24 cellular contexts compared by ENCODE assay signal in the genomic region with DNA sequence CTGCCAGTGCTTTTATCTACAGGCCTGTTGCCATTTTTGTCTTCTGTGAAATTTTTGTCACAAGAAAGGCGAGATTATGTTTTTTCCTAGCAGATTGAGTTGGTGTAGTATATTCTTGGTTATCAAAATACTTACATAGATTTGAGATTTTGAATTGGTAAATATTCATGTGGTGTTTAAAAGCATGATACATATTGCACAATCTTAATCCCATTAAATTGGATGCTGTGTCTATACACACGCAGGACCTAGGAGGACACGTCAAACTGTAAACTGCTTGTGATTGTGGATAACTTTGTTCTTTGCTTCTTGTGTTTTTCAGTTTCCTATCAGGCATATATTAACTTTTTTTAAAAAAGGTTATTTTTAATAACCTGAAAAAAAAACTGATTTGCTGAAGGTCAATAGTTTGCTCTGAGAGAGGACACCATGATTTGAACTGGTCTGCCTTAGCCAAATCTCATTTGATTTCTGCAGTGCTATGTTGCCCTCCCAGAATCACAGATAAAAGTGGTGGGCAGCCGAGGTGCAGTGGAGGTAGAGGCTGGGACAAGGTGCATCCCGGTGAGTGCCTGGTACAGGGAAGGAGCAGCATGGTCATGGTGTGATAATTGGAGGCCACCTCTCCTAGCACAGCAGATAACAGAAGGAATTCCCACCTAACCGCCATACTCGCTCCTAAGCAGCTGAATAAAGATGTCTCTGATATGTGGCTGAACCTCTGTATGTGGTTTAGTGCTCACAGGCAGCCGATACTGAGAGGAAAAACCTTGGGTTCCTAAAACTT.
DNase-seq lines count a peak whose midpoint lies in the region; ATAC-seq, FAIRE-seq and TF ChIP-seq lines count a peak whose summit lies in the region.
"Had no signal": no experiment of that assay in that cellular context is flagged by ENCODE, and none has a peak within 500 bp of the region (broad histone marks: within the 10 kb centered on the region; RNA-seq: fewer than 3 reads in every experiment).

No MANE protein-coding gene starts in this region.

- no peak overlapping the region for H2AFZ ChIP-seq in endothelial cell of umbilical vein (ENCODE audit: low read depth, low read length)
- no peak overlapping the region for H2AFZ ChIP-seq in trophoblast cell (ENCODE audit: insufficient read depth, low read length, poor library complexity)
- H2AFZ ChIP-seq: GM23338 had no signal

- peak overlapping the region; percentile 60 for H2AK5ac ChIP-seq in trophoblast cell (ENCODE audit: low read length)

- H3K23ac ChIP-seq in trophoblast cell (ENCODE audit: low read length): no peak overlapping the region

- no peak overlapping the region for H2BK5ac ChIP-seq in trophoblast cell (ENCODE audit: low read depth, low read length, poor library complexity)

- H3K4me2 ChIP-seq in endothelial cell of umbilical vein (ENCODE audit: insufficient read depth, low read length) (peak overlapping the region; percentile 23), trophoblast cell (ENCODE audit: low read length) (no peak overlapping the region)
- H3K4me2 ChIP-seq: GM23338 had no signal

- no peaks in the 10 kb centered on the region for H3K9me1 ChIP-seq in endothelial cell of umbilical vein (replicated peaks; ENCODE audit: control insufficient read depth, extremely low read depth, insufficient read depth, low read length)

- H3K9ac ChIP-seq in endothelial cell of umbilical vein (replicated peaks; ENCODE audit: extremely low read depth, insufficient read depth, low read length): no peak overlapping the region
- no peak overlapping the region for H3K9ac ChIP-seq in trophoblast cell (ENCODE audit: low read length)

- BruUV-seq in endothelial cell of umbilical vein (replicated peaks; lab: Mats Ljungman, UMichigan): TSS peak; percentile 42

- H3K9me3 ChIP-seq in left ventricle myocardium inferior (replicated peaks): no peaks in the 10 kb centered on the region
- no peaks in the 10 kb centered on the region for H3K9me3 ChIP-seq in endothelial cell of umbilical vein (replicated peaks; ENCODE audit: control insufficient read depth, insufficient read depth, low read length)
- H3K9me3 ChIP-seq in trophoblast cell (ENCODE audit: insufficient read depth, low read depth, low read length): no peaks in the 10 kb centered on the region
- H3K9me3 ChIP-seq: BE2C, HAP-1, MG63, SJCRH30 had no signal

- H3K27me3 ChIP-seq in left ventricle myocardium inferior (ENCODE audit: low read depth) (no peaks in the 10 kb centered on the region), endothelial cell of umbilical vein (ENCODE audit: control insufficient read depth in 2 of 2, insufficient read depth in 2 of 2, low read length in 2 of 2) (no peaks in the 10 kb centered on the region), trophoblast cell (ENCODE audit: insufficient read depth, low read length) (no peaks in the 10 kb centered on the region)
- H3K27me3 ChIP-seq: BE2C, MG63, SJCRH30 had no signal

- H3K27ac ChIP-seq in left ventricle myocardium inferior (replicated peaks) (peak overlapping the region; percentile 33), endothelial cell of umbilical vein (ENCODE audit: insufficient read depth, low read depth, low read length) (peak overlapping the region; percentile 45), trophoblast cell (ENCODE audit: low read depth, low read length) (no peak overlapping the region)
- H3K27ac ChIP-seq: 22Rv1, HL-60, SJCRH30 had no signal

- TF ChIP-seq POLR2A in endothelial cell of umbilical vein (IDR thresholded peaks at IDR 0.05; ENCODE audit: low read depth, low read length): no peak

- H2BK12ac ChIP-seq in trophoblast cell (ENCODE audit: low read length): no peak overlapping the region

- no peaks in the 10 kb centered on the region for H3K36me3 ChIP-seq in left ventricle myocardium inferior
- no peaks in the 10 kb centered on the region for H3K36me3 ChIP-seq in endothelial cell of umbilical vein (ENCODE audit: control insufficient read depth in 2 of 2, extremely low read depth in 1 of 2, insufficient read depth in 2 of 2, low read length in 2 of 2)
- H3K36me3 ChIP-seq in trophoblast cell (ENCODE audit: control insufficient read depth in 1 of 2, insufficient read depth in 2 of 2, low read length in 2 of 2): peaks cover 0 to 4% of the 10 kb centered on the region in 2 experiments
- H3K36me3 ChIP-seq: BE2C, MG63, SJCRH30 had no signal

- no peak overlapping the region for H3K4ac ChIP-seq in trophoblast cell (ENCODE audit: low read depth, low read length)

- intact Hi-C loops in left ventricle myocardium inferior (cut with micrococcal nuclease) (no loop called here), left cardiac atrium (cut with DNase I) (no loop called here), endothelial cell of umbilical vein (cut with micrococcal nuclease) (no loop called here)

- no peak overlapping the region for H2BK120ac ChIP-seq in trophoblast cell (ENCODE audit: insufficient read depth, low read length, poor library complexity)

- no CpG with 5 or more reads among the region's 8 CpGs for WGBS in trophoblast cell (ENCODE audit: extremely low coverage, insufficient coverage, insufficient read length)

- H3K79me2 ChIP-seq in endothelial cell of umbilical vein (ENCODE audit: control insufficient read depth, insufficient read depth, low read length): peaks cover 4% of the 10 kb centered on the region
- no peaks in the 10 kb centered on the region for H3K79me2 ChIP-seq in trophoblast cell (ENCODE audit: control insufficient read depth, insufficient read depth, low read length, poor library complexity)

- CTCF ChIA-PET in endothelial cell of umbilical vein (lab: Charles Lee): interaction anchor here (1.9 kb wide), 1 partner anchor 54 kb away, joined by 9 read pairs; no protein-coding TSS in a partner anchor

- no peak for DNase-seq in left ventricle myocardium inferior
- no peak for DNase-seq in left cardiac atrium
- DNase-seq in endothelial cell of umbilical vein (ENCODE audit: low read depth, low spot score): no peak
- no peak for DNase-seq in trophoblast cell
- no peak for DNase-seq in activated CD4-positive, alpha-beta T cell treated with anti-CD3 and anti-CD28 coated beads for 1 hour
- DNase-seq: ACHN, BE2C, Calu3, DND-41, MG63, NCI-H2029, NCI-H446, NCI-H524 treated with DMSO at 0.1 percent for 48 hours, NCI-H774, PC-3, SJCRH30 had no signal

- no peak overlapping the region for H4K8ac ChIP-seq in trophoblast cell (ENCODE audit: low read depth, low read length)

- ATAC-seq in left cardiac atrium (no peak), HG03565 (IDR thresholded peaks at IDR 0.05; ENCODE audit: unreplicated experiment) (no peak), HG02884 (IDR thresholded peaks at IDR 0.05; ENCODE audit: unreplicated experiment) (no peak)
- ATAC-seq: GM23338, PC-3, Right ventricle myocardium inferior, SK-N-SH treated with all-trans-retinoic acid at 6 μM for 48 hours had no signal

- H3K79me1 ChIP-seq in trophoblast cell (ENCODE audit: low read length): peaks cover 2% of the 10 kb centered on the region

- dilution Hi-C loops in endothelial cell of umbilical vein (cut with MboI; ENCODE audit: extremely low pct_ligation_motif_present, low sequenced_read_pairs): no loop called here

- peak overlapping the region; percentile 71 for H3K14ac ChIP-seq in trophoblast cell (ENCODE audit: low read length)

- FAIRE-seq in endothelial cell of umbilical vein (lab: Jason Lieb, UNC): no peak

- no peak overlapping the region for H4K91ac ChIP-seq in trophoblast cell (ENCODE audit: low read depth, low read length)

- TF ChIP-seq CTCF in left ventricle myocardium inferior (IDR thresholded peaks at IDR 0.05; ENCODE audit: borderline replicate concordance): no peak
- TF ChIP-seq CTCF in endothelial cell of umbilical vein (IDR thresholded peaks at IDR 0.05; ENCODE audit: extremely low read depth in 1 of 2, insufficient read depth in 1 of 2, low read depth in 1 of 2, low read length in 2 of 2): no peak

- peak overlapping the region; percentile 1 for H3K18ac ChIP-seq in trophoblast cell (ENCODE audit: low read length)

- POLR2A ChIA-PET in endothelial cell of umbilical vein (lab: Charles Lee): interaction anchor here (1.0 kb wide), 1 partner anchor 11 kb away, joined by 3 read pairs; no protein-coding TSS in a partner anchor

- no peaks in the 10 kb centered on the region for H4K20me1 ChIP-seq in endothelial cell of umbilical vein (replicated peaks; ENCODE audit: control insufficient read depth, extremely low read depth, insufficient read depth, low read length)

- no peak overlapping the region for H3K4me3 ChIP-seq in left ventricle myocardium inferior
- H3K4me3 ChIP-seq in endothelial cell of umbilical vein (replicated peaks in 1 of 3; ENCODE audit: insufficient read depth in 1 of 3, low read depth in 1 of 3, low read length in 3 of 3): no peak overlapping the region
- no peak overlapping the region for H3K4me3 ChIP-seq in trophoblast cell (ENCODE audit: low read depth, low read length)
- H3K4me3 ChIP-seq: GM23338, HAP-1, MG63, SJCRH30 had no signal

- peaks cover 71% of the 10 kb centered on the region for H3K4me1 ChIP-seq in left ventricle myocardium inferior
- H3K4me1 ChIP-seq in endothelial cell of umbilical vein (ENCODE audit: control insufficient read depth, extremely low read depth, insufficient read depth, low read length): peaks cover 43% of the 10 kb centered on the region
- peaks cover 2 to 13% of the 10 kb centered on the region in 2 experiments for H3K4me1 ChIP-seq in trophoblast cell (ENCODE audit: control insufficient read depth in 1 of 2, insufficient read depth in 2 of 2, low read length in 2 of 2)
- H3K4me1 ChIP-seq: BE2C, SJCRH30 had no signal

- no peak overlapping the region for H4K12ac ChIP-seq in trophoblast cell (ENCODE audit: low read depth, low read length)

TF ChIP-seq in endothelial cell of umbilical vein, 7 proteins besides CTCF, POLR2A, EP300 and RAD21:
- no peak for TF ChIP-seq EZH2 (IDR thresholded peaks at IDR 0.05; ENCODE audit: borderline replicate concordance, low read depth, low read length, severe bottlenecking)
- no peak for TF ChIP-seq GATA2 (IDR thresholded peaks at IDR 0.05; ENCODE audit: insufficient read depth, insufficient read length, low read depth, low read length)
- no peak for TF ChIP-seq JUN (IDR thresholded peaks at IDR 0.05; ENCODE audit: borderline replicate concordance, insufficient read depth, insufficient read length, low read depth)
- no peak for TF ChIP-seq MYC (IDR thresholded peaks at IDR 0.05; ENCODE audit: low read depth, low read length)
- no peak for TF ChIP-seq FOS (IDR thresholded peaks at IDR 0.05; ENCODE audit: borderline replicate concordance, insufficient read depth, low read length)
- TF ChIP-seq, protein P1, sequence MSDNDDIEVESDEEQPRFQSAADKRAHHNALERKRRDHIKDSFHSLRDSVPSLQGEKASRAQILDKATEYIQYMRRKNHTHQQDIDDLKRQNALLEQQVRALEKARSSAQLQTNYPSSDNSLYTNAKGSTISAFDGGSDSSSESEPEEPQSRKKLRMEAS (IDR thresholded peaks at IDR 0.05; ENCODE audit: insufficient read depth, insufficient read length): no peak
- no peak for TF ChIP-seq POLR2AphosphoS5 (IDR thresholded peaks at IDR 0.05; ENCODE audit: insufficient read depth, low read depth, low read length)
